Comparison of ENCODE assay signal across 22 cellular contexts in genomic region chr15:80596521-80596976, GRCh38.
DNase-seq lines count a peak whose midpoint lies in the region; ATAC-seq and TF ChIP-seq lines count a peak whose summit lies in the region.
"Had no signal": no experiment of that assay in that cellular context is flagged by ENCODE, and none has a peak within 500 bp of the region (broad histone marks: within the 10 kb centered on the region; RNA-seq: fewer than 3 reads in every experiment).

No MANE protein-coding gene starts in this region.

- no peaks in the 10 kb centered on the region for H3K27me3 ChIP-seq in mammary epithelial cell (ENCODE audit: insufficient read depth, low read length)
- H3K27me3 ChIP-seq: spleen had no signal

- H3K4me1 ChIP-seq in mammary epithelial cell (ENCODE audit: insufficient read depth, low read length) = peaks cover 19% of the 10 kb centered on the region
- H3K4me1 ChIP-seq: spleen had no signal

- no peak overlapping the region for H2AFZ ChIP-seq in mammary epithelial cell (ENCODE audit: low read depth, low read length)

- intact Hi-C loops in mammary epithelial cell (cut with micrococcal nuclease) = no loop called here
- intact Hi-C loops in cardiac septum (cut with DNase I) = no loop called here

- peak; percentile 38 for DNase-seq in HT-29 (ENCODE audit: low spot score)
- peak; percentile 53 for DNase-seq in mammary epithelial cell
- DNase-seq in cardiac septum (ENCODE audit: low spot score) = peak; percentile 39
- DNase-seq in renal cortical epithelial cell (ENCODE audit: low read depth) = peak; percentile 42
- no peak for DNase-seq in retina
- DNase-seq in SKM-1 treated with dmso at 0.1 percent for 144 hours (lab: John Stamatoyannopoulos, UW; ENCODE audit: unreplicated experiment) = no peak
- no peak for DNase-seq in SHP77 (lab: John Stamatoyannopoulos, UW)
- DNase-seq: activated CD4-positive, alpha-beta T cell treated with anti-CD3 and anti-CD28 coated beads, Interleukin-2, amount 50 U/mL, for 4 hours; central memory CD4-positive, alpha-beta T cell; COR-L47; effector memory CD8-positive, alpha-beta T cell; hypothalamus; kidney glomerular epithelial cell; midbrain; MV-4-11; NCI-H2029; NCI-H446 treated with DMSO at 0.1 percent for 48 hours; NK-92 treated with Interleukin-12 subunit alpha and Interleukin-12 subunit beta, amount 100 ng/mL, for 24 hours; SIG-M5; spleen had no signal

- ATAC-seq in GM21619 (IDR thresholded peaks at IDR 0.05; ENCODE audit: unreplicated experiment) = no peak
- ATAC-seq: effector memory CD8-positive, alpha-beta T cell had no signal

- H3K9ac ChIP-seq in mammary epithelial cell (ENCODE audit: insufficient read depth, low read length) = no peak overlapping the region

- H3K4me2 ChIP-seq in mammary epithelial cell (ENCODE audit: insufficient read depth, low read depth, low read length) = no peak overlapping the region

- no peak overlapping the region for H3K27ac ChIP-seq in mammary epithelial cell (ENCODE audit: insufficient read depth, low read depth, low read length)
- H3K27ac ChIP-seq: spleen had no signal

- CTCF ChIA-PET in mammary epithelial cell (lab: Charles Lee; ENCODE audit: low non-redundant PET) = no interaction called here

- 84% methylated on average over 7 of the region's 7 CpGs for WGBS in mammary epithelial cell (ENCODE audit: low coverage, missing lambda C conversion rate)

- no peaks in the 10 kb centered on the region for H3K79me2 ChIP-seq in mammary epithelial cell (ENCODE audit: insufficient read depth, low read length)

- H4K20me1 ChIP-seq in mammary epithelial cell (ENCODE audit: insufficient read depth, low read length) = no peaks in the 10 kb centered on the region

- H3K36me3 ChIP-seq in mammary epithelial cell (ENCODE audit: insufficient read depth, low read length) = no peaks in the 10 kb centered on the region
- H3K36me3 ChIP-seq: HAP-1, spleen had no signal

- dilution Hi-C loops in mammary epithelial cell (cut with HindIII; ENCODE audit: low sequenced_read_pairs) = no loop called here

- in situ Hi-C loops in mammary epithelial cell (cut with MboI; ENCODE audit: low sequenced_read_pairs in 2 of 2) = no loop called here

- no TSS peak for BruUV-seq in mammary epithelial cell (replicated peaks; lab: Mats Ljungman, UMichigan)

- no peak for TF ChIP-seq CTCF in mammary epithelial cell (conservative IDR thresholded peaks at IDR 0.05 in 1 of 2, IDR thresholded peaks at IDR 0.05 in 1 of 2; ENCODE audit: extremely low read depth in 1 of 2, insufficient read depth in 1 of 2, low read depth in 1 of 2, low read length in 2 of 2)

- H3K4me3 ChIP-seq in mammary epithelial cell (replicated peaks in 1 of 3; ENCODE audit: insufficient read depth in 1 of 3, low read depth in 2 of 3, low read length in 3 of 3) = no peak overlapping the region
- H3K4me3 ChIP-seq: HAP-1, spleen had no signal

- H3K9me3 ChIP-seq in mammary epithelial cell (replicated peaks; ENCODE audit: insufficient read depth, low read length) = no peaks in the 10 kb centered on the region
- H3K9me3 ChIP-seq: HAP-1, spleen had no signal

Comparison
In these comparisons a context has a peak if more than half of its experiments do, and no peak if none do; other contexts are left out.
1. DNase-seq: peak in HT-29 (single experiment), mammary epithelial cell (single experiment), cardiac septum (single experiment) and renal cortical epithelial cell (single experiment); none in retina (single experiment), SKM-1 treated with dmso at 0.1 percent for 144 hours (single experiment) and SHP77 (0 of 2).